1 cellular context compared by ENCODE assay signal in the genomic region with DNA sequence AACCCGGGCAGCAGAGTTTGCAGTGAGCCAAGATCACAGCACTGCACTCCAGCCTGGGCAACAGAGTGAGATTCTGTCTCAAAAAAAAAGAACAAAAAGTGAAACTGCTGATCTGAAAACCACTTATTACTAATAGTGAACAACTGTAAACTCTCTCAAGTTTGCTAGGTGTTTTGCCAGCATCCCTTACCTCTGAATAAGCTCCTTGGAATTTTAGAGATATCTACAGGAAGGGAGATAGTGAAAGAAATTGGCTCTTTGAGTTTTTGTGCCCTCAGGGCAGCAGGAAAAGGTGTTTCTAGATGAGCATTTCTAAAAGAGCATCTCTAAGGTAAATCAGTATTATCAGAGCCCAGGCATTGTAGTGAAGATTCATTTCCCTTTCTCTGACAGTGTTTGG.
TF ChIP-seq lines count a peak whose summit lies in the region.

No MANE protein-coding gene starts in this region.

TF ChIP-seq in IMR-90, 13 proteins besides CTCF, POLR2A, EP300 and RAD21 (continued from another document):
- TF ChIP-seq, protein P1, sequence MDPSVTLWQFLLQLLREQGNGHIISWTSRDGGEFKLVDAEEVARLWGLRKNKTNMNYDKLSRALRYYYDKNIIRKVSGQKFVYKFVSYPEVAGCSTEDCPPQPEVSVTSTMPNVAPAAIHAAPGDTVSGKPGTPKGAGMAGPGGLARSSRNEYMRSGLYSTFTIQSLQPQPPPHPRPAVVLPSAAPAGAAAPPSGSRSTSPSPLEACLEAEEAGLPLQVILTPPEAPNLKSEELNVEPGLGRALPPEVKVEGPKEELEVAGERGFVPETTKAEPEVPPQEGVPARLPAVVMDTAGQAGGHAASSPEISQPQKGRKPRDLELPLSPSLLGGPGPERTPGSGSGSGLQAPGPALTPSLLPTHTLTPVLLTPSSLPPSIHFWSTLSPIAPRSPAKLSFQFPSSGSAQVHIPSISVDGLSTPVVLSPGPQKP (IDR thresholded peaks at IDR 0.05; ENCODE audit: borderline replicate concordance, low read depth, low read length), result no peak
- no peak for TF ChIP-seq RFX5 (IDR thresholded peaks at IDR 0.05; ENCODE audit: low read depth, low read length)
